In the genomic region with DNA sequence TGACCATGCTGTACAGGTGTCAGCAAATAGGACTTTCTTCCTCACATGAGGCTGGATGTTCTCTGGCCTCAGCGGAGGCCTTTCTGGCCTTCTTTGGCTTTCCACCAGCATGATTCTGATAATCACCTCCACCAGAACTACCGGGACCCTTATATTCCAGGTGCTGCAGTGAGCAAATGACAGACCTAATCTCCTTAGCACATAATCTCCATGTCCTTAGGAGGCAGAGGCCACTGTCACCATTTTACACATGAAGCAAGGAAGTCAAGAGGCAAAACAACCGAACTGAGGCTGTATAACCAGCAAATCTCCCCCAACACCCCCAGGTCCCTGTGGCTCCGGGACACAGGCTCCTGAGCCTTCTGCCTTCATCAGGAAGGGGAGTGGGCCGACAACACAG, we compare ENCODE assay signal across 18 cellular contexts.
A peak's percentile ranks its signal among the peaks of the same experiment; 100 is the strongest.
DNase-seq lines count a peak whose midpoint lies in the region; ATAC-seq and TF ChIP-seq lines count a peak whose summit lies in the region.
"Had no signal": no experiment of that assay in that cellular context is flagged by ENCODE, and none has a peak within 500 bp of the region (broad histone marks: within the 10 kb centered on the region; RNA-seq: fewer than 3 reads in every experiment).

No MANE protein-coding gene starts in this region.

- H3K27ac ChIP-seq in hepatocyte = peak overlapping the region; percentile 61
- peak overlapping the region in 3 of 4 donors; percentile 21 to 95 (median 69) for H3K27ac ChIP-seq in tibial nerve
- no peak overlapping the region for H3K27ac ChIP-seq in stomach

- H3K4me2 ChIP-seq in hepatocyte = no peak overlapping the region

- peaks cover 33% of the 10 kb centered on the region for H3K4me1 Mint-ChIP-seq in activated T-cell treated with anti-CD3 and anti-CD28 coated beads, Interleukin-2, amount 50 U/mL, for 24 hours (ENCODE audit: low read depth)
- H3K4me1 Mint-ChIP-seq in activated naive CD8-positive, alpha-beta T cell (ENCODE audit: low read depth) = peaks cover 44% of the 10 kb centered on the region

- H3K4me1 ChIP-seq in hepatocyte (ENCODE audit: insufficient read depth) (peaks cover 16% of the 10 kb centered on the region), tibial nerve (peaks cover 0 to 86% (median 38%) of the 10 kb centered on the region in 4 donors), stomach (peaks cover 6 to 12% (median 8%) of the 10 kb centered on the region in 4 donors)

- no peaks in the 10 kb centered on the region for H3K36me3 ChIP-seq in hepatocyte (replicated peaks; ENCODE audit: insufficient read depth, low read depth)
- no peaks in the 10 kb centered on the region for H3K36me3 ChIP-seq in tibial nerve
- no peaks in the 10 kb centered on the region for H3K36me3 ChIP-seq in stomach
- H3K36me3 ChIP-seq: BE2C had no signal

- WGBS in hepatocyte (ENCODE audit: low lambda C conversion rate, missing lambda C conversion rate) = 91% methylated on average over 5 of the region's 5 CpGs
- 73% methylated on average over 5 of the region's 5 CpGs for WGBS in tibial nerve, 2 donors
- WGBS in stomach, 5 donors = 88 to 97% (median 94%) methylated on average over 3 to 5 of the region's 5 CpGs

- H3K4me3 Mint-ChIP-seq in activated T-cell treated with anti-CD3 and anti-CD28 coated beads, Interleukin-2, amount 50 U/mL, for 24 hours = no peak overlapping the region
- peak overlapping the region; percentile 40 for H3K4me3 Mint-ChIP-seq in activated naive CD8-positive, alpha-beta T cell

- no peaks in the 10 kb centered on the region for H3K9me3 Mint-ChIP-seq in activated T-cell treated with anti-CD3 and anti-CD28 coated beads, Interleukin-2, amount 50 U/mL, for 24 hours
- no peaks in the 10 kb centered on the region for H3K9me3 Mint-ChIP-seq in activated naive CD8-positive, alpha-beta T cell (ENCODE audit: low read depth)

- intact Hi-C loops in stomach (cut with DNase I; ENCODE audit: low total_unique reads) = no loop called here

- TF ChIP-seq CTCF in hepatocyte (IDR thresholded peaks at IDR 0.05; ENCODE audit: poor library complexity) = no peak
- TF ChIP-seq CTCF in tibial nerve (IDR thresholded peaks at IDR 0.05) = no peak
- no peak for TF ChIP-seq CTCF in stomach (IDR thresholded peaks at IDR 0.05)

- no peak for ATAC-seq in GM21515 (IDR thresholded peaks at IDR 0.05; ENCODE audit: unreplicated experiment)
- ATAC-seq: GM12878, HepG2 had no signal

- no peaks in the 10 kb centered on the region for H3K27me3 Mint-ChIP-seq in activated T-cell treated with anti-CD3 and anti-CD28 coated beads, Interleukin-2, amount 50 U/mL, for 24 hours
- H3K27me3 Mint-ChIP-seq in activated naive CD8-positive, alpha-beta T cell = no peaks in the 10 kb centered on the region

- H3K27me3 ChIP-seq in hepatocyte (no peaks in the 10 kb centered on the region), tibial nerve (no peaks in the 10 kb centered on the region), stomach (no peaks in the 10 kb centered on the region)
- H3K27me3 ChIP-seq: BE2C had no signal

- H3K9me2 ChIP-seq in hepatocyte (replicated peaks; ENCODE audit: insufficient read depth) = no peaks in the 10 kb centered on the region

- TF ChIP-seq POLR2A in tibial nerve (IDR thresholded peaks at IDR 0.05) = no peak
- no peak for TF ChIP-seq POLR2A in stomach (IDR thresholded peaks at IDR 0.05)

- H3K27ac Mint-ChIP-seq in activated T-cell treated with anti-CD3 and anti-CD28 coated beads, Interleukin-2, amount 50 U/mL, for 24 hours = peak overlapping the region; percentile 45
- H3K27ac Mint-ChIP-seq in activated naive CD8-positive, alpha-beta T cell = no peak overlapping the region

- TF ChIP-seq EP300 in tibial nerve (IDR thresholded peaks at IDR 0.05) (no peak), stomach (IDR thresholded peaks at IDR 0.05) (no peak)

- no peaks in the 10 kb centered on the region for H3K9me3 ChIP-seq in hepatocyte (ENCODE audit: low read depth)
- no peaks in the 10 kb centered on the region for H3K9me3 ChIP-seq in tibial nerve
- no peaks in the 10 kb centered on the region for H3K9me3 ChIP-seq in stomach
- H3K9me3 ChIP-seq: BE2C had no signal

- DNase-seq in activated T-cell treated with anti-CD3 and anti-CD28 coated beads, Interleukin-2, amount 50 U/mL, for 24 hours = no peak
- no peak for DNase-seq in activated T-cell treated with anti-CD3 and anti-CD28 coated beads for 4 hours
- DNase-seq in hepatocyte (ENCODE audit: low spot score) = no peak
- DNase-seq in tibial nerve (ENCODE audit: low spot score in 2 of 2) = no peak
- no peak for DNase-seq in activated effector memory CD4-positive, alpha-beta T cell treated with Interleukin-2 at 50 U/mL for 16 hours
- DNase-seq in stomach = no peak
- DNase-seq: 8988T, BE2C, DMS 273 treated with DMSO at 0.1 percent for 48 hours, GDM1, KG1, NCI-H1092, NCI-H146, NCI-H2081 had no signal

- H3K4me3 ChIP-seq in hepatocyte (no peak overlapping the region), tibial nerve (no peak overlapping the region), stomach (no peak overlapping the region)
- H3K4me3 ChIP-seq: GM12878 had no signal

- peaks cover 3% of the 10 kb centered on the region for H3K36me3 Mint-ChIP-seq in activated T-cell treated with anti-CD3 and anti-CD28 coated beads, Interleukin-2, amount 50 U/mL, for 24 hours (ENCODE audit: low read depth)
- H3K36me3 Mint-ChIP-seq in activated naive CD8-positive, alpha-beta T cell = peaks cover 3% of the 10 kb centered on the region

- H3K79me2 ChIP-seq in hepatocyte = peaks cover 83% of the 10 kb centered on the region

- no peak overlapping the region for H2AFZ ChIP-seq in hepatocyte

- no peaks in the 10 kb centered on the region for H4K20me1 ChIP-seq in hepatocyte (ENCODE audit: insufficient read depth, poor library complexity, severe bottlenecking)

Comparison
In these comparisons a context has a peak if more than half of its experiments do, and no peak if none do; other contexts are left out.
1. H3K27ac ChIP-seq: peak in hepatocyte (single experiment) and tibial nerve (3 of 4); none in stomach (0 of 5).